29 cellular contexts compared by ENCODE assay signal in the genomic region with DNA sequence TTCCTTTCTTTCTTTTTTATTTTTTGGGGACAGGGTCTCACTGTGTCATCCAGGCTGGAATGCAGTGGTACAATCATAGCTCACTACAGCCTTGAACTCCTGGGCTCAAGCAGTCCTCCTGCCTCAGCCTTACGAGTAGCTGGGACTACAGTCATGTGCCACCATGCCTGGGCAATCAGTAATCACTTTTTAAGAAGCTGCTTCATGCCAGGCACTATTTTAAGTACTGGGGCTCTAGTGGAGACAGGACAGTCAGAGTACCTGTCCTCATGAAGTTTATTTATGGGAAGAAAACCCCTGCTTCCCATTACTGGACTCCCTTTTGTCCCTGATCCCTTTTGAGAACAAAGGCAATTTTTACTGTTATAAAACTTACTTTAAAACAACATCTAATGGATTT.
"Had no signal": no experiment of that assay in that cellular context is flagged by ENCODE, and none has a peak within 500 bp of the region (broad histone marks: within the 10 kb centered on the region; RNA-seq: fewer than 3 reads in every experiment).

No MANE protein-coding gene starts in this region.

- H3K36me3 ChIP-seq: adrenal gland, colonic mucosa, esophagus squamous epithelium had no signal

- H3K4me3 ChIP-seq: adrenal gland, body of pancreas, colonic mucosa, esophagus squamous epithelium had no signal

- H3K4me1 ChIP-seq: adrenal gland, body of pancreas, colonic mucosa had no signal

- H3K27ac Mint-ChIP-seq: activated CD4-positive, alpha-beta memory T cell treated with anti-CD3 and anti-CD28 coated beads for 36 hours; activated CD4-positive, alpha-beta T cell treated with anti-CD3 and anti-CD28 coated beads for 36 hours; activated CD4-positive, alpha-beta T cell treated with anti-CD3 and anti-CD28 coated beads, Interleukin-2, amount 10 ng/mL, durations not matched to agents 24 days and 14 days; activated CD8-positive, alpha-beta memory T cell treated with anti-CD3 and anti-CD28 coated beads, Interleukin-2, amount 10 ng/mL, durations not matched to agents 7 days and 5 days; activated CD8-positive, alpha-beta T cell treated with anti-CD3 and anti-CD28 coated beads, Interleukin-2, amount 10 ng/mL, durations not matched to agents 7 days and 5 days; activated naive CD4-positive, alpha-beta T cell treated with anti-CD3 and anti-CD28 coated beads for 36 hours; activated naive CD4-positive, alpha-beta T cell treated with anti-CD3 and anti-CD28 coated beads, Interleukin-2, amount 50 U/mL, for 24 hours; activated naive CD8-positive, alpha-beta T cell treated with anti-CD3 and anti-CD28 coated beads for 36 hours; activated naive CD8-positive, alpha-beta T cell treated with anti-CD3 and anti-CD28 coated beads, Interleukin-2, amount 50 U/mL, for 24 hours; activated T-helper 1 cell treated with anti-CD3 and anti-CD28 coated beads, Interleukin-12 subunit alpha, Interleukin-12 subunit beta, Interleukin-2, Interleukin-4 antibody, amounts not matched to agents 30 ng/mL and 10 ng/mL and 1 ng/mL, durations not matched to agents 14 hours and 24 hours and 36 hours; activated T-helper 2 cell treated with anti-CD3 and anti-CD28 coated beads, Interferon-gamma antibody, Interleukin-2, Interleukin-4, amounts not matched to agents 10 μg/mL and 5 μg/mL and 100 μg/mL, durations not matched to agents 14 hours and 24 hours and 36 hours had no signal

- H3K9me3 Mint-ChIP-seq: activated CD4-positive, alpha-beta memory T cell treated with anti-CD3 and anti-CD28 coated beads for 36 hours; activated CD4-positive, alpha-beta T cell treated with anti-CD3 and anti-CD28 coated beads, Interleukin-2, amount 10 ng/mL, durations not matched to agents 24 days and 14 days; activated naive CD4-positive, alpha-beta T cell treated with anti-CD3 and anti-CD28 coated beads for 36 hours; activated naive CD4-positive, alpha-beta T cell treated with anti-CD3 and anti-CD28 coated beads, Interleukin-2, amount 50 U/mL, for 24 hours; activated naive CD8-positive, alpha-beta T cell treated with anti-CD3 and anti-CD28 coated beads for 36 hours; activated naive CD8-positive, alpha-beta T cell treated with anti-CD3 and anti-CD28 coated beads, Interleukin-2, amount 50 U/mL, for 24 hours; activated T-helper 1 cell treated with anti-CD3 and anti-CD28 coated beads, Interleukin-12 subunit alpha, Interleukin-12 subunit beta, Interleukin-2, Interleukin-4 antibody, amounts not matched to agents 30 ng/mL and 10 ng/mL and 1 ng/mL, durations not matched to agents 14 hours and 24 hours and 36 hours; activated T-helper 2 cell treated with anti-CD3 and anti-CD28 coated beads, Interferon-gamma antibody, Interleukin-2, Interleukin-4, amounts not matched to agents 10 μg/mL and 5 μg/mL and 100 μg/mL, durations not matched to agents 14 hours and 24 hours and 36 hours had no signal

- ATAC-seq: activated CD4-positive, alpha-beta T cell treated with anti-CD3 and anti-CD28 coated beads for 36 hours; activated CD8-positive, alpha-beta memory T cell treated with anti-CD3 and anti-CD28 coated beads, Interleukin-2, amount 10 ng/mL, durations not matched to agents 7 days and 5 days; activated CD8-positive, alpha-beta T cell treated with anti-CD3 and anti-CD28 coated beads, Interleukin-2, amount 10 ng/mL, durations not matched to agents 7 days and 5 days; activated naive CD8-positive, alpha-beta T cell treated with anti-CD3 and anti-CD28 coated beads, Interleukin-2, amount 50 U/mL, for 24 hours; body of pancreas had no signal

- H3K9me3 ChIP-seq: adrenal gland, body of pancreas, colonic mucosa, esophagus squamous epithelium had no signal

- H3K27me3 ChIP-seq: adrenal gland, body of pancreas, colonic mucosa, esophagus squamous epithelium had no signal

- H3K36me3 Mint-ChIP-seq: activated CD4-positive, alpha-beta memory T cell treated with anti-CD3 and anti-CD28 coated beads for 36 hours; activated CD8-positive, alpha-beta memory T cell treated with anti-CD3 and anti-CD28 coated beads, Interleukin-2, amount 10 ng/mL, durations not matched to agents 7 days and 5 days; activated naive CD4-positive, alpha-beta T cell treated with anti-CD3 and anti-CD28 coated beads, Interleukin-2, amount 50 U/mL, for 24 hours; activated naive CD8-positive, alpha-beta T cell treated with anti-CD3 and anti-CD28 coated beads for 36 hours had no signal

- H3K27ac ChIP-seq: adrenal gland, body of pancreas, colonic mucosa, epithelial cell of prostate, esophagus squamous epithelium had no signal

- H3K27me3 Mint-ChIP-seq: activated CD4-positive, alpha-beta memory T cell treated with anti-CD3 and anti-CD28 coated beads for 36 hours; activated CD4-positive, alpha-beta T cell treated with anti-CD3 and anti-CD28 coated beads for 36 hours; activated CD4-positive, alpha-beta T cell treated with anti-CD3 and anti-CD28 coated beads, Interleukin-2, amount 10 ng/mL, durations not matched to agents 24 days and 14 days; activated CD8-positive, alpha-beta memory T cell treated with anti-CD3 and anti-CD28 coated beads, Interleukin-2, amount 10 ng/mL, durations not matched to agents 7 days and 5 days; activated naive CD4-positive, alpha-beta T cell treated with anti-CD3 and anti-CD28 coated beads, Interleukin-2, amount 50 U/mL, for 24 hours; activated naive CD8-positive, alpha-beta T cell treated with anti-CD3 and anti-CD28 coated beads for 36 hours; activated naive CD8-positive, alpha-beta T cell treated with anti-CD3 and anti-CD28 coated beads, Interleukin-2, amount 50 U/mL, for 24 hours had no signal

- H3K4me1 Mint-ChIP-seq: activated CD4-positive, alpha-beta T cell treated with anti-CD3 and anti-CD28 coated beads for 36 hours; activated CD4-positive, alpha-beta T cell treated with anti-CD3 and anti-CD28 coated beads, Interleukin-2, amount 10 ng/mL, durations not matched to agents 24 days and 14 days; activated CD8-positive, alpha-beta memory T cell treated with anti-CD3 and anti-CD28 coated beads, Interleukin-2, amount 10 ng/mL, durations not matched to agents 7 days and 5 days; activated naive CD4-positive, alpha-beta T cell treated with anti-CD3 and anti-CD28 coated beads, Interleukin-2, amount 50 U/mL, for 24 hours; activated naive CD8-positive, alpha-beta T cell treated with anti-CD3 and anti-CD28 coated beads for 36 hours; activated naive CD8-positive, alpha-beta T cell treated with anti-CD3 and anti-CD28 coated beads, Interleukin-2, amount 50 U/mL, for 24 hours had no signal

- DNase-seq: activated CD4-positive, alpha-beta memory T cell treated with anti-CD3 and anti-CD28 coated beads for 36 hours; activated CD4-positive, alpha-beta T cell treated with anti-CD3 and anti-CD28 coated beads for 36 hours; activated CD4-positive, alpha-beta T cell treated with anti-CD3 and anti-CD28 coated beads, Interleukin-2, amount 10 ng/mL, durations not matched to agents 24 days and 14 days; activated CD4-positive, CD25-positive, alpha-beta regulatory T cell; activated CD4-positive, CD25-positive, alpha-beta regulatory T cell treated with anti-CD3 and anti-CD28 coated beads, Interleukin-2, amount 50 U/mL, for 72 hours; activated CD8-positive, alpha-beta memory T cell treated with anti-CD3 and anti-CD28 coated beads, Interleukin-2, amount 10 ng/mL, durations not matched to agents 7 days and 5 days; activated CD8-positive, alpha-beta memory T cell treated with anti-CD3 and anti-CD28 coated beads, Interleukin-2, amount 50 U/mL, for 4 hours; activated CD8-positive, alpha-beta T cell treated with anti-CD3 and anti-CD28 coated beads, Interleukin-2, amount 10 ng/mL, durations not matched to agents 7 days and 5 days; activated effector memory CD4-positive, alpha-beta T cell treated with anti-CD3 and anti-CD28 coated beads, Interleukin-2, amount 50 U/mL, for 16 hours; activated naive CD4-positive, alpha-beta T cell treated with anti-CD3 and anti-CD28 coated beads for 36 hours; activated naive CD8-positive, alpha-beta T cell treated with anti-CD3 and anti-CD28 coated beads for 36 hours; activated naive CD8-positive, alpha-beta T cell treated with anti-CD3 and anti-CD28 coated beads, Interleukin-2, amount 50 U/mL, for 24 hours; activated T-cell treated with anti-CD3 and anti-CD28 coated beads, Interleukin-2, amount 50 U/mL, for 1 hour; activated T-cell treated with anti-CD3 and anti-CD28 coated beads, Interleukin-2, amount 50 U/mL, for 48 hours; adrenal gland; amygdala; aorta; body of pancreas; central memory CD4-positive, alpha-beta T cell; cerebellar nuclear complex; colonic mucosa; effector CD8-positive, alpha-beta T cell; esophagus squamous epithelium; foreskin melanocyte; T-helper 2 cell had no signal

- H3K4me3 Mint-ChIP-seq: activated CD4-positive, alpha-beta memory T cell treated with anti-CD3 and anti-CD28 coated beads for 36 hours; activated CD4-positive, alpha-beta T cell treated with anti-CD3 and anti-CD28 coated beads for 36 hours; activated CD4-positive, alpha-beta T cell treated with anti-CD3 and anti-CD28 coated beads, Interleukin-2, amount 10 ng/mL, durations not matched to agents 24 days and 14 days; activated CD8-positive, alpha-beta memory T cell treated with anti-CD3 and anti-CD28 coated beads, Interleukin-2, amount 10 ng/mL, durations not matched to agents 7 days and 5 days; activated CD8-positive, alpha-beta T cell treated with anti-CD3 and anti-CD28 coated beads, Interleukin-2, amount 10 ng/mL, durations not matched to agents 7 days and 5 days; activated naive CD4-positive, alpha-beta T cell treated with anti-CD3 and anti-CD28 coated beads for 36 hours; activated naive CD4-positive, alpha-beta T cell treated with anti-CD3 and anti-CD28 coated beads, Interleukin-2, amount 50 U/mL, for 24 hours; activated naive CD8-positive, alpha-beta T cell treated with anti-CD3 and anti-CD28 coated beads for 36 hours; activated naive CD8-positive, alpha-beta T cell treated with anti-CD3 and anti-CD28 coated beads, Interleukin-2, amount 50 U/mL, for 24 hours; activated T-helper 1 cell treated with anti-CD3 and anti-CD28 coated beads, Interleukin-12 subunit alpha, Interleukin-12 subunit beta, Interleukin-2, Interleukin-4 antibody, amounts not matched to agents 30 ng/mL and 10 ng/mL and 1 ng/mL, durations not matched to agents 14 hours and 24 hours and 36 hours had no signal
